ENCODE assay signal across 18 cellular contexts in the genomic region with DNA sequence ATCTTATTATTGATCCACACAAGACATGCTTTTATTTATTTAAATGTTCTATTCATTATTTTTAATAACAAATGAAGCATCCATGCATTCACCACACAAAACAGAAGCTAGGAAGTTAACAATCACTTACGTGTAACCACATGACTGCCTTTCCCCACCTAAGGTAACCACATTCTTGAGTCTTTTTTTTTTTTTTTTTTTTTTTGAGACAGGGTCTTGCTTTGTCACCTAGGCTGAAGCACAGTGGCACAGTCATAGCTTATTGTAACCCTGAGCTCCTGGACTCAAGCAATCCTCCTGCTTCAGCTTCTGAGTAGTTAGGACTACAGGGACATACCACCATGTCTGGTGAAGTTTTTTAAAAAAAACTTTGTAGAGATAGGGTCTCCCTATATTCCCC.
A peak's percentile ranks its signal among the peaks of the same experiment; 100 is the strongest.
DNase-seq lines count a peak whose midpoint lies in the region; ATAC-seq, FAIRE-seq and TF ChIP-seq lines count a peak whose summit lies in the region.
"Had no signal": no experiment of that assay in that cellular context is flagged by ENCODE, and none has a peak within 500 bp of the region (broad histone marks: within the 10 kb centered on the region; RNA-seq: fewer than 3 reads in every experiment).

No MANE protein-coding gene starts in this region.

- H2AFZ ChIP-seq in astrocyte (ENCODE audit: low read depth, low read length): no peak overlapping the region
- no peak overlapping the region for H2AFZ ChIP-seq in mesenchymal stem cell (ENCODE audit: low read depth, low read length)

- no peaks in the 10 kb centered on the region for H4K20me1 ChIP-seq in astrocyte (ENCODE audit: insufficient read depth, low read length)

- no peaks in the 10 kb centered on the region for H3K27me3 Mint-ChIP-seq in activated naive CD8-positive, alpha-beta T cell treated with anti-CD3 and anti-CD28 coated beads, Interleukin-2, amount 50 U/mL, for 24 hours
- H3K27me3 Mint-ChIP-seq in activated naive CD8-positive, alpha-beta T cell treated with anti-CD3 and anti-CD28 coated beads for 36 hours: no peaks in the 10 kb centered on the region
- peaks cover 3% of the 10 kb centered on the region for H3K27me3 Mint-ChIP-seq in astrocyte (ENCODE audit: low read depth, unreplicated experiment)
- H3K27me3 Mint-ChIP-seq in WTC11 (ENCODE audit: low read depth): no peaks in the 10 kb centered on the region
- H3K27me3 Mint-ChIP-seq: CD4-positive, CD25-positive, alpha-beta regulatory T cell; CD8-positive, alpha-beta memory T cell had no signal

- H2AK5ac ChIP-seq in mesenchymal stem cell (ENCODE audit: low read length, severe bottlenecking): peak overlapping the region; percentile 54

- H3K9me3 Mint-ChIP-seq in activated naive CD8-positive, alpha-beta T cell treated with anti-CD3 and anti-CD28 coated beads, Interleukin-2, amount 50 U/mL, for 24 hours: no peaks in the 10 kb centered on the region
- no peaks in the 10 kb centered on the region for H3K9me3 Mint-ChIP-seq in activated naive CD8-positive, alpha-beta T cell treated with anti-CD3 and anti-CD28 coated beads for 36 hours
- peaks cover 1% of the 10 kb centered on the region for H3K9me3 Mint-ChIP-seq in astrocyte (ENCODE audit: unreplicated experiment)
- H3K9me3 Mint-ChIP-seq in WTC11: peaks cover 6% of the 10 kb centered on the region
- H3K9me3 Mint-ChIP-seq: CD8-positive, alpha-beta memory T cell had no signal

- no peaks in the 10 kb centered on the region for H3K79me2 ChIP-seq in astrocyte (ENCODE audit: insufficient read depth, low read length)

- H2BK5ac ChIP-seq in mesenchymal stem cell (ENCODE audit: low read depth, low read length, poor library complexity, severe bottlenecking): no peak overlapping the region

- no peaks in the 10 kb centered on the region for H3K9me3 ChIP-seq in astrocyte (ENCODE audit: insufficient read depth, low read depth, low read length)
- H3K9me3 ChIP-seq in mesenchymal stem cell (ENCODE audit: control insufficient read depth, low read length): no peaks in the 10 kb centered on the region
- H3K9me3 ChIP-seq: BE2C, HAP-1 had no signal

- 90% methylated on average over 1 of the region's 1 CpG for WGBS in mesenchymal stem cell

- FAIRE-seq in astrocyte (lab: Jason Lieb, UNC): no peak
- FAIRE-seq: GM12891, GM19239 had no signal

- H3K4me1 ChIP-seq in astrocyte (ENCODE audit: insufficient read depth, low read length) (peaks cover 21% of the 10 kb centered on the region), mesenchymal stem cell (ENCODE audit: control insufficient read depth, insufficient read depth, low read depth, low read length) (peaks cover 11% of the 10 kb centered on the region)
- H3K4me1 ChIP-seq: BE2C, HAP-1 had no signal

- H2BK12ac ChIP-seq in mesenchymal stem cell (ENCODE audit: low read length in 2 of 2): no peak overlapping the region

- no peak for TF ChIP-seq CTCF in astrocyte (IDR thresholded peaks at IDR 0.05; ENCODE audit: insufficient read depth, low read depth, low read length)
- TF ChIP-seq CTCF in WTC11 (IDR thresholded peaks at IDR 0.05): no peak

- CTCF ChIA-PET in WTC11 (lab: Charles Lee): interaction anchor here (0.6 kb wide), 1 partner anchor 10 kb away, joined by 4 read pairs; no protein-coding TSS in a partner anchor

- no peaks in the 10 kb centered on the region for H3K4me1 Mint-ChIP-seq in activated naive CD8-positive, alpha-beta T cell treated with anti-CD3 and anti-CD28 coated beads, Interleukin-2, amount 50 U/mL, for 24 hours
- H3K4me1 Mint-ChIP-seq in activated naive CD8-positive, alpha-beta T cell treated with anti-CD3 and anti-CD28 coated beads for 36 hours: peaks cover 6% of the 10 kb centered on the region
- H3K4me1 Mint-ChIP-seq in astrocyte (ENCODE audit: low read depth, unreplicated experiment) (peaks cover 7% of the 10 kb centered on the region), WTC11 (peaks cover 21% of the 10 kb centered on the region)

- no peak overlapping the region for H3K4me3 ChIP-seq in Jurkat, Clone E6-1 (ENCODE audit: low read length)
- H3K4me3 ChIP-seq in astrocyte (ENCODE audit: insufficient read depth, low read depth, low read length): no peak overlapping the region
- H3K4me3 ChIP-seq in mesenchymal stem cell (ENCODE audit: insufficient read depth in 1 of 2, low read depth in 1 of 2, low read length in 2 of 2): no peak overlapping the region
- H3K4me3 ChIP-seq: HAP-1 had no signal

- H2BK15ac ChIP-seq in mesenchymal stem cell (ENCODE audit: low read depth, poor library complexity, severe bottlenecking): no peak overlapping the region

- no peak overlapping the region for H4K8ac ChIP-seq in mesenchymal stem cell (ENCODE audit: low read length)

- H3K27ac ChIP-seq in astrocyte (ENCODE audit: low read depth, low read length) (peak overlapping the region; percentile 53), mesenchymal stem cell (ENCODE audit: low read length, poor library complexity, severe bottlenecking) (peak overlapping the region; percentile 86)

- no peaks in the 10 kb centered on the region for H3K27me3 ChIP-seq in astrocyte (ENCODE audit: insufficient read depth, low read length)
- H3K27me3 ChIP-seq in mesenchymal stem cell (ENCODE audit: control insufficient read depth in 1 of 2, insufficient read depth in 1 of 2, low read length in 2 of 2): no peaks in the 10 kb centered on the region
- H3K27me3 ChIP-seq: BE2C had no signal

- no peak overlapping the region for H4K91ac ChIP-seq in mesenchymal stem cell (ENCODE audit: low read length)

- H3K4me2 ChIP-seq in astrocyte (ENCODE audit: low read length): peak overlapping the region; percentile 27
- no peak overlapping the region for H3K4me2 ChIP-seq in mesenchymal stem cell (ENCODE audit: low read length, poor library complexity, severe bottlenecking)

- no peak overlapping the region for H3K14ac ChIP-seq in mesenchymal stem cell (ENCODE audit: low read length in 2 of 2)

- H2BK120ac ChIP-seq in mesenchymal stem cell (ENCODE audit: low read depth, low read length): no peak overlapping the region

- no peak for DNase-seq in activated naive CD8-positive, alpha-beta T cell treated with anti-CD3 and anti-CD28 coated beads, Interleukin-2, amount 50 U/mL, for 24 hours
- DNase-seq in activated naive CD8-positive, alpha-beta T cell treated with anti-CD3 and anti-CD28 coated beads for 36 hours: no peak
- DNase-seq in Jurkat, Clone E6-1 (ENCODE audit: low read depth, low spot score): peak; percentile 32
- DNase-seq in astrocyte (ENCODE audit: low read depth) (no peak), mesenchymal stem cell (no peak), iPS-NIHi7 (ENCODE audit: extremely low spot score) (no peak), WTC11 (ENCODE audit: low spot score) (no peak)
- no peak for DNase-seq in stimulated activated CD4-positive, alpha-beta T cell treated with anti-CD3 and anti-CD28 coated beads, Interleukin-4, amount 100 ng/mL, for 24 hours
- DNase-seq: BE2C; C1 segment of cervical spinal cord; CD4-positive, CD25-positive, alpha-beta regulatory T cell; CD8-positive, alpha-beta memory T cell; DMS153; DMS79 treated with DMSO at 0.1 percent for 48 hours; EL had no signal

- H3K4me3 Mint-ChIP-seq in activated naive CD8-positive, alpha-beta T cell treated with anti-CD3 and anti-CD28 coated beads, Interleukin-2, amount 50 U/mL, for 24 hours: no peak overlapping the region
- H3K4me3 Mint-ChIP-seq in activated naive CD8-positive, alpha-beta T cell treated with anti-CD3 and anti-CD28 coated beads for 36 hours: no peak overlapping the region
- H3K4me3 Mint-ChIP-seq in astrocyte (ENCODE audit: unreplicated experiment): no peak overlapping the region
- H3K4me3 Mint-ChIP-seq in WTC11: no peak overlapping the region
- H3K4me3 Mint-ChIP-seq: CD4-positive, CD25-positive, alpha-beta regulatory T cell had no signal

- peaks cover 54% of the 10 kb centered on the region for H3K36me3 Mint-ChIP-seq in activated naive CD8-positive, alpha-beta T cell treated with anti-CD3 and anti-CD28 coated beads, Interleukin-2, amount 50 U/mL, for 24 hours (ENCODE audit: low read depth)
- peaks cover 39% of the 10 kb centered on the region for H3K36me3 Mint-ChIP-seq in activated naive CD8-positive, alpha-beta T cell treated with anti-CD3 and anti-CD28 coated beads for 36 hours
- no peaks in the 10 kb centered on the region for H3K36me3 Mint-ChIP-seq in astrocyte (ENCODE audit: low read depth, unreplicated experiment)
- no peaks in the 10 kb centered on the region for H3K36me3 Mint-ChIP-seq in WTC11

- H3K18ac ChIP-seq in mesenchymal stem cell (ENCODE audit: low read depth in 1 of 2, low read length in 2 of 2): no peak overlapping the region

- no peak overlapping the region for H3K23ac ChIP-seq in mesenchymal stem cell (ENCODE audit: low read length in 2 of 2)

- no peaks in the 10 kb centered on the region for H3K79me1 ChIP-seq in mesenchymal stem cell (replicated peaks; ENCODE audit: low read length, poor library complexity, severe bottlenecking)

- H3K9ac ChIP-seq in astrocyte (ENCODE audit: low read length): no peak overlapping the region
- H3K9ac ChIP-seq in mesenchymal stem cell (ENCODE audit: low read length): no peak overlapping the region

- peak; percentile 15 for ATAC-seq in activated naive CD8-positive, alpha-beta T cell treated with anti-CD3 and anti-CD28 coated beads, Interleukin-2, amount 50 U/mL, for 24 hours
- no peak for ATAC-seq in WTC11

- POLR2A ChIA-PET in WTC11 (lab: Charles Lee): no interaction called here

- no peak overlapping the region for H3K27ac Mint-ChIP-seq in activated naive CD8-positive, alpha-beta T cell treated with anti-CD3 and anti-CD28 coated beads, Interleukin-2, amount 50 U/mL, for 24 hours
- no peak overlapping the region for H3K27ac Mint-ChIP-seq in activated naive CD8-positive, alpha-beta T cell treated with anti-CD3 and anti-CD28 coated beads for 36 hours
- H3K27ac Mint-ChIP-seq in astrocyte (ENCODE audit: unreplicated experiment) (no peak overlapping the region), WTC11 (no peak overlapping the region)

- H3K4ac ChIP-seq in mesenchymal stem cell (ENCODE audit: low read depth in 1 of 2, low read length in 2 of 2): no peak overlapping the region

- no peaks in the 10 kb centered on the region for H3K36me3 ChIP-seq in astrocyte (ENCODE audit: insufficient read depth, low read length)
- no peaks in the 10 kb centered on the region for H3K36me3 ChIP-seq in mesenchymal stem cell (ENCODE audit: control insufficient read depth in 1 of 2, insufficient read depth in 2 of 2, low read depth in 1 of 2, low read length in 2 of 2)
- H3K36me3 ChIP-seq: BE2C, HAP-1 had no signal

TF ChIP-seq in WTC11, 78 proteins besides CTCF, POLR2A, EP300 and RAD21 (continues in another document):
- no peak for TF ChIP-seq KAT7 (CRISPR knock-in tag; IDR thresholded peaks at IDR 0.05; ENCODE audit: borderline replicate concordance)
- TF ChIP-seq ZNF232 (CRISPR knock-in tag; IDR thresholded peaks at IDR 0.05): no peak
